ENCODE assay signal across 1 cellular context in genomic region chr12:108562348-108563134, GRCh38.
TF ChIP-seq lines count a peak whose summit lies in the region.

ISCU (plus strand) TSS chr12:108562596; CDS start chr12:108562623, 27 bp downstream.

TF ChIP-seq in HEK293, 187 proteins besides CTCF, POLR2A, EP300 and RAD21 (continued from another document):
- TF ChIP-seq ZNF449 (tag by site-specific recombination; IDR thresholded peaks at IDR 0.05) = no peak
- TF ChIP-seq ZNF10 (tag by site-specific recombination; IDR thresholded peaks at IDR 0.05) = peak; percentile 82
- no peak for TF ChIP-seq ZNF239 (tag by site-specific recombination; IDR thresholded peaks at IDR 0.05)
- no peak for TF ChIP-seq ZNF701 (tag by site-specific recombination; IDR thresholded peaks at IDR 0.05)
- no peak for TF ChIP-seq ZNF670 (tag by site-specific recombination; IDR thresholded peaks at IDR 0.05; ENCODE audit: low read depth)
- no peak for TF ChIP-seq ZNF555 (tag by site-specific recombination; conservative IDR thresholded peaks at IDR 0.05)
- TF ChIP-seq ZNF354C (tag by site-specific recombination; IDR thresholded peaks at IDR 0.05; ENCODE audit: borderline replicate concordance, low read depth) = no peak
- TF ChIP-seq GLIS2 (tag by site-specific recombination; IDR thresholded peaks at IDR 0.05) = peak; percentile 25; the same call in 1 of the 2 replicates
- peak; percentile 49; the same call in 1 of the 2 replicates for TF ChIP-seq ZNF561 (tag by site-specific recombination; IDR thresholded peaks at IDR 0.05; ENCODE audit: borderline replicate concordance)
- no peak for TF ChIP-seq ZNF792 (tag by site-specific recombination; IDR thresholded peaks at IDR 0.05)
- TF ChIP-seq KLF17 (tag by site-specific recombination; IDR thresholded peaks at IDR 0.05) = no peak
- no peak for TF ChIP-seq ZNF658 (tag by site-specific recombination; IDR thresholded peaks at IDR 0.05)
- no peak for TF ChIP-seq ZNF473 (tag by site-specific recombination; IDR thresholded peaks at IDR 0.05)
- TF ChIP-seq KLF8 (tag by site-specific recombination; IDR thresholded peaks at IDR 0.05) = peak; percentile 82
- peak; percentile 87 for TF ChIP-seq YY1 (tag by site-specific recombination; IDR thresholded peaks at IDR 0.05)
- TF ChIP-seq YY2 (tag by site-specific recombination; IDR thresholded peaks at IDR 0.05) = peak; percentile 72
- no peak for TF ChIP-seq ZNF433 (tag by site-specific recombination; IDR thresholded peaks at IDR 0.05; ENCODE audit: low read depth)
- no peak for TF ChIP-seq ZNF529 (tag by site-specific recombination; IDR thresholded peaks at IDR 0.05; ENCODE audit: insufficient replicate concordance)
- TF ChIP-seq AEBP2 (tag by site-specific recombination; IDR thresholded peaks at IDR 0.05; ENCODE audit: borderline replicate concordance) = no peak
- TF ChIP-seq MYNN (tag by site-specific recombination; IDR thresholded peaks at IDR 0.05; ENCODE audit: borderline replicate concordance) = no peak
- no peak for TF ChIP-seq ZNF510 (tag by site-specific recombination; IDR thresholded peaks at IDR 0.05; ENCODE audit: insufficient replicate concordance)
- TF ChIP-seq ZNF302 (tag by site-specific recombination; IDR thresholded peaks at IDR 0.05; ENCODE audit: low read depth) = no peak
- 0 out of 2 replicates have a peak, but pooled peaks have one; percentile 67 for TF ChIP-seq ZSCAN5A (tag by site-specific recombination; IDR thresholded peaks at IDR 0.05)
- TF ChIP-seq PATZ1 (tag by site-specific recombination; IDR thresholded peaks at IDR 0.05) = peak; percentile 55
- no peak for TF ChIP-seq ZNF785 (tag by site-specific recombination; IDR thresholded peaks at IDR 0.05)
- TF ChIP-seq ZNF624 (tag by site-specific recombination; IDR thresholded peaks at IDR 0.05) = no peak
- no peak for TF ChIP-seq ZNF501 (tag by site-specific recombination; IDR thresholded peaks at IDR 0.05)
- no peak for TF ChIP-seq ZBTB44 (tag by site-specific recombination; IDR thresholded peaks at IDR 0.05)
- TF ChIP-seq ZNF488 (tag by site-specific recombination; IDR thresholded peaks at IDR 0.05) = no peak
- TF ChIP-seq ZNF223 (tag by site-specific recombination; IDR thresholded peaks at IDR 0.05) = no peak
- no peak for TF ChIP-seq IKZF3 (tag by site-specific recombination; IDR thresholded peaks at IDR 0.05)
- TF ChIP-seq ZNF362 (tag by site-specific recombination; IDR thresholded peaks at IDR 0.05) = no peak
- no peak for TF ChIP-seq MZF1 (tag by site-specific recombination; IDR thresholded peaks at IDR 0.05; ENCODE audit: borderline replicate concordance)
- no peak for TF ChIP-seq ZBTB49 (tag by site-specific recombination; IDR thresholded peaks at IDR 0.05; ENCODE audit: low read depth)
- no peak for TF ChIP-seq ZNF157 (tag by site-specific recombination; IDR thresholded peaks at IDR 0.05)
- TF ChIP-seq BCL6B (tag by site-specific recombination; IDR thresholded peaks at IDR 0.05) = no peak
- no peak for TF ChIP-seq ZBTB10 (tag by site-specific recombination; IDR thresholded peaks at IDR 0.05)
- TF ChIP-seq ZBTB20 (tag by site-specific recombination; IDR thresholded peaks at IDR 0.05) = peak; percentile 81; the same call in 1 of the 2 replicates
- TF ChIP-seq MEIS1 (CRISPR knock-in tag; IDR thresholded peaks at IDR 0.05; ENCODE audit: borderline replicate concordance) = no peak
- TF ChIP-seq ZNF48 (tag by site-specific recombination; IDR thresholded peaks at IDR 0.05) = no peak
- no peak for TF ChIP-seq ZNF423 (tag by site-specific recombination; IDR thresholded peaks at IDR 0.05)
- TF ChIP-seq ZNF211 (tag by site-specific recombination; IDR thresholded peaks at IDR 0.05; ENCODE audit: low read depth) = no peak
- no peak for TF ChIP-seq ZSCAN4 (tag by site-specific recombination; IDR thresholded peaks at IDR 0.05)
- no peak for TF ChIP-seq ZNF350 (tag by site-specific recombination; IDR thresholded peaks at IDR 0.05)
- TF ChIP-seq GFI1B (tag by site-specific recombination; IDR thresholded peaks at IDR 0.05) = no peak
